16 cellular contexts compared by ENCODE assay signal in genomic region chr19:7363225-7363624, GRCh38.
"Had no signal": no experiment of that assay in that cellular context is flagged by ENCODE, and none has a peak within 500 bp of the region (broad histone marks: within the 10 kb centered on the region; RNA-seq: fewer than 3 reads in every experiment).

No MANE protein-coding gene starts in this region.

- H3K27me3 ChIP-seq: brain microvascular endothelial cell had no signal

- DNase-seq: activated CD4-positive, alpha-beta T cell treated with anti-CD3 and anti-CD28 coated beads for 48 hours; activated effector memory CD4-positive, alpha-beta T cell treated with anti-CD3 and anti-CD28 coated beads, Interleukin-2, amount 50 U/mL, for 16 hours; activated naive CD8-positive, alpha-beta T cell treated with anti-CD3 and anti-CD28 coated beads, Interleukin-2, amount 10 ng/mL, durations not matched to agents 7 days and 5 days; anterior cingulate cortex; brain microvascular endothelial cell; cerebellar nuclear complex; effector CD8-positive, alpha-beta T cell; foreskin keratinocyte; glutamatergic neuron; hypothalamus; left ventricle myocardium superior; mesenchymal stem cell; right cardiac atrium had no signal

- H3K4me1 ChIP-seq: foreskin keratinocyte, prostate gland had no signal

- H3K9me3 ChIP-seq: prostate gland had no signal

- H3K4me3 Mint-ChIP-seq: activated naive CD8-positive, alpha-beta T cell treated with anti-CD3 and anti-CD28 coated beads, Interleukin-2, amount 10 ng/mL, durations not matched to agents 7 days and 5 days had no signal

- H3K27me3 Mint-ChIP-seq: activated naive CD8-positive, alpha-beta T cell treated with anti-CD3 and anti-CD28 coated beads, Interleukin-2, amount 10 ng/mL, durations not matched to agents 7 days and 5 days had no signal

- H3K36me3 ChIP-seq: brain microvascular endothelial cell, prostate gland had no signal

- ATAC-seq: foreskin keratinocyte, left ventricle myocardium superior, right cardiac atrium had no signal

- H3K27ac Mint-ChIP-seq: activated naive CD8-positive, alpha-beta T cell treated with anti-CD3 and anti-CD28 coated beads, Interleukin-2, amount 10 ng/mL, durations not matched to agents 7 days and 5 days had no signal

- H3K4me3 ChIP-seq: prostate gland, smooth muscle cell had no signal

- H3K27ac ChIP-seq: brain microvascular endothelial cell, foreskin keratinocyte, prostate gland, VCaP had no signal
